Comparison of ENCODE assay signal across 22 cellular contexts in genomic region chr5:172440486-172440885, GRCh38.
"Had no signal": no experiment of that assay in that cellular context is flagged by ENCODE, and none has a peak within 500 bp of the region (broad histone marks: within the 10 kb centered on the region; RNA-seq: fewer than 3 reads in every experiment).

No MANE protein-coding gene starts in this region.

- H3K36me3 Mint-ChIP-seq: activated CD8-positive, alpha-beta memory T cell treated with anti-CD3 and anti-CD28 coated beads, Interleukin-2, amount 10 ng/mL, durations not matched to agents 7 days and 5 days; activated naive CD4-positive, alpha-beta T cell treated with anti-CD3 and anti-CD28 coated beads, Interleukin-2, amount 10 ng/mL, durations not matched to agents 7 days and 5 days; naive thymus-derived CD4-positive, alpha-beta T cell had no signal

- H3K36me3 ChIP-seq: colonic mucosa had no signal

- ATAC-seq: activated CD4-positive, CD25-positive, alpha-beta regulatory T cell treated with anti-CD3 and anti-CD28 coated beads, Interleukin-2, amount 50 U/mL, for 24 hours; activated CD8-positive, alpha-beta memory T cell treated with anti-CD3 and anti-CD28 coated beads, Interleukin-2, amount 10 ng/mL, durations not matched to agents 7 days and 5 days; activated CD8-positive, alpha-beta T cell treated with anti-CD3 and anti-CD28 coated beads for 36 hours; left lobe of liver; naive thymus-derived CD4-positive, alpha-beta T cell; SK-N-SH treated with all-trans-retinoic acid at 6 μM for 48 hours had no signal

- H3K27ac ChIP-seq: colonic mucosa, foreskin keratinocyte, VCaP had no signal

- H3K4me3 Mint-ChIP-seq: activated CD4-positive, alpha-beta T cell treated with anti-CD3 and anti-CD28 coated beads, Interleukin-2, amount 10 ng/mL, durations not matched to agents 7 days and 5 days; activated CD8-positive, alpha-beta memory T cell treated with anti-CD3 and anti-CD28 coated beads, Interleukin-2, amount 10 ng/mL, durations not matched to agents 7 days and 5 days; activated CD8-positive, alpha-beta T cell treated with anti-CD3 and anti-CD28 coated beads for 36 hours; activated naive CD4-positive, alpha-beta T cell treated with anti-CD3 and anti-CD28 coated beads, Interleukin-2, amount 10 ng/mL, durations not matched to agents 7 days and 5 days; brain; naive thymus-derived CD4-positive, alpha-beta T cell; neural crest cell; stimulated activated naive CD8-positive, alpha-beta T cell treated with anti-CD3 and anti-CD28 coated beads, Interleukin-15, Interleukin-2, amounts not matched to agents 100 ng/mL and 50 ng/mL, for 24 hours; T-helper 2 cell treated with Interferon-gamma antibody and Interleukin-4, amounts not matched to agents 5 μg/mL and 100 μg/mL, for 36 hours had no signal

- H3K9me3 ChIP-seq: colonic mucosa, testis had no signal

- H3K4me3 ChIP-seq: colonic mucosa, lung, testis had no signal

- DNase-seq: activated CD4-positive, alpha-beta T cell treated with anti-CD3 and anti-CD28 coated beads, Interleukin-2, amount 10 ng/mL, durations not matched to agents 7 days and 5 days; activated CD8-positive, alpha-beta memory T cell treated with anti-CD3 and anti-CD28 coated beads, Interleukin-2, amount 10 ng/mL, durations not matched to agents 7 days and 5 days; activated CD8-positive, alpha-beta T cell treated with anti-CD3 and anti-CD28 coated beads for 36 hours; activated effector memory CD4-positive, alpha-beta T cell treated with anti-CD3 and anti-CD28 coated beads, Interleukin-2, amount 50 U/mL, for 16 hours; activated naive CD4-positive, alpha-beta T cell treated with anti-CD3 and anti-CD28 coated beads, Interleukin-2, amount 10 ng/mL, durations not matched to agents 7 days and 5 days; activated T-cell treated with anti-CD3 and anti-CD28 coated beads for 4 hours; central memory CD4-positive, alpha-beta T cell; colonic mucosa; foreskin keratinocyte; kidney; naive thymus-derived CD4-positive, alpha-beta T cell; stimulated activated CD4-positive, alpha-beta T cell treated with anti-CD3 and anti-CD28 coated beads, Interleukin-4, amount 100 ng/mL, for 24 hours had no signal

- H3K27me3 ChIP-seq: colonic mucosa, foreskin keratinocyte, testis had no signal

- H3K27ac Mint-ChIP-seq: activated CD4-positive, alpha-beta T cell treated with anti-CD3 and anti-CD28 coated beads, Interleukin-2, amount 10 ng/mL, durations not matched to agents 7 days and 5 days; activated CD8-positive, alpha-beta memory T cell treated with anti-CD3 and anti-CD28 coated beads, Interleukin-2, amount 10 ng/mL, durations not matched to agents 7 days and 5 days; activated CD8-positive, alpha-beta T cell treated with anti-CD3 and anti-CD28 coated beads for 36 hours; activated naive CD4-positive, alpha-beta T cell treated with anti-CD3 and anti-CD28 coated beads, Interleukin-2, amount 10 ng/mL, durations not matched to agents 7 days and 5 days; naive thymus-derived CD4-positive, alpha-beta T cell; stimulated activated naive CD8-positive, alpha-beta T cell treated with anti-CD3 and anti-CD28 coated beads, Interleukin-15, Interleukin-2, amounts not matched to agents 100 ng/mL and 50 ng/mL, for 24 hours; T-helper 2 cell treated with Interferon-gamma antibody and Interleukin-4, amounts not matched to agents 5 μg/mL and 100 μg/mL, for 36 hours had no signal

- H3K9me3 Mint-ChIP-seq: activated CD4-positive, alpha-beta T cell treated with anti-CD3 and anti-CD28 coated beads, Interleukin-2, amount 10 ng/mL, durations not matched to agents 7 days and 5 days; activated CD8-positive, alpha-beta T cell treated with anti-CD3 and anti-CD28 coated beads for 36 hours; activated naive CD4-positive, alpha-beta T cell treated with anti-CD3 and anti-CD28 coated beads, Interleukin-2, amount 10 ng/mL, durations not matched to agents 7 days and 5 days; naive thymus-derived CD4-positive, alpha-beta T cell; neural crest cell; stimulated activated naive CD8-positive, alpha-beta T cell treated with anti-CD3 and anti-CD28 coated beads, Interleukin-15, Interleukin-2, amounts not matched to agents 100 ng/mL and 50 ng/mL, for 24 hours; T-helper 2 cell treated with Interferon-gamma antibody and Interleukin-4, amounts not matched to agents 5 μg/mL and 100 μg/mL, for 36 hours had no signal
